ENCODE assay signal across 32 cellular contexts in genomic region chr6:75467906-75468460, GRCh38. TPM values are rescaled to one million over a fixed set of nuclear protein-coding genes. Genes with fewer than 3 reads are reported as not detected.
A peak's percentile ranks its signal among the peaks of the same experiment; 100 is the strongest.
DNase-seq lines count a peak whose midpoint lies in the region; ATAC-seq, FAIRE-seq and TF ChIP-seq lines count a peak whose summit lies in the region.
"Had no signal": no experiment of that assay in that cellular context is flagged by ENCODE, and none has a peak within 500 bp of the region (broad histone marks: within the 10 kb centered on the region; RNA-seq: fewer than 3 reads in every experiment).

No MANE protein-coding gene starts in this region.

- H3K27ac ChIP-seq in gastroesophageal sphincter = peak overlapping the region; percentile 73 to 99 (median 86)
- H3K27ac ChIP-seq in muscle layer of duodenum (ENCODE audit: low read length) = peak overlapping the region; percentile 65
- H3K27ac ChIP-seq in uterus = peak overlapping the region; percentile 76 to 86
- H3K27ac ChIP-seq: hepatocyte, left lung, pancreas, RWPE1, SK-N-MC, testis, vagina had no signal

- intact Hi-C loops in Right ventricle myocardium superior (cut with DNase I) (no loop called here), Right ventricle myocardium inferior (cut with DNase I) (no loop called here), uterus (cut with DNase I; ENCODE audit: low total_unique reads) (no loop called here)

- H3K4me1 ChIP-seq in gastroesophageal sphincter = peaks cover 0 to 49% (median 12%) of the 10 kb centered on the region in 3 donors
- peaks cover 0 to 9% of the 10 kb centered on the region in 2 donors for H3K4me1 ChIP-seq in muscle layer of duodenum (ENCODE audit: control insufficient read depth in 1 of 2, insufficient read depth in 2 of 2, low read length in 2 of 2)
- H3K4me1 ChIP-seq in uterus = peaks cover 0 to 4% of the 10 kb centered on the region in 2 donors
- H3K4me1 ChIP-seq: pancreas, testis, vagina had no signal

- WGBS in gastroesophageal sphincter (ENCODE audit: low coverage in 1 of 2), 2 donors = 0 to 24% methylated on average over 1 to 3 of the region's 3 CpGs

- H3K9me3 ChIP-seq in gastroesophageal sphincter (no peaks in the 10 kb centered on the region), muscle layer of duodenum (ENCODE audit: control insufficient read depth in 1 of 2, low read length in 2 of 2) (no peaks in the 10 kb centered on the region), uterus (no peaks in the 10 kb centered on the region)
- H3K9me3 ChIP-seq: pancreas, testis, vagina had no signal

- ATAC-seq in Right ventricle myocardium superior (ENCODE audit: poor library complexity) (peak; percentile 34), Right ventricle myocardium inferior (no peak), gastroesophageal sphincter (peak; percentile 40), HG02642 (IDR thresholded peaks at IDR 0.05; ENCODE audit: poor library complexity, unreplicated experiment) (no peak)
- ATAC-seq: left lung; pancreas; stimulated activated memory B cell treated with anti-CD40 and anti-IgM and Interleukin-4, amounts not matched to agents 10 μg/mL and 1 μg/mL and 100 μg/mL, for 72 hours had no signal

- TF ChIP-seq POLR2A in gastroesophageal sphincter (IDR thresholded peaks at IDR 0.05) (no peak), uterus (IDR thresholded peaks at IDR 0.05) (no peak)

- FAIRE-seq in RCC 7860 (lab: Jason Lieb, UNC) = no peak
- FAIRE-seq: bronchial epithelial cell, GM12878 had no signal

- DNase-seq in Right ventricle myocardium superior (no peak), Right ventricle myocardium inferior (ENCODE audit: missing footprints) (no peak), uterus (peak in 1 of 2 donors; percentile 49), GM13977 (ENCODE audit: low spot score) (no peak), RCC 7860 (ENCODE audit: low spot score) (no peak)
- DNase-seq: activated CD4-positive, alpha-beta memory T cell treated with anti-CD3 and anti-CD28 coated beads, Interleukin-2, amount 10 ng/mL, durations not matched to agents 7 days and 5 days; activated CD4-positive, alpha-beta T cell treated with anti-CD3 and anti-CD28 coated beads for 1 hour; CD4-positive, alpha-beta T cell; effector memory CD4-positive, alpha-beta T cell; foreskin fibroblast; HFFc6; left lung; NCI-H1092; NCI-H1930; NCI-H345; pancreas; right cardiac atrium; stimulated activated CD4-positive, alpha-beta T cell treated with anti-CD3 and anti-CD28 coated beads, Interleukin-12 subunit alpha, Interleukin-12 subunit beta, amount 100 ng/mL, for 4 hours; stimulated activated CD4-positive, alpha-beta T cell treated with anti-CD3 and anti-CD28 coated beads, Interleukin-4, amount 100 ng/mL, for 4 hours; testis had no signal

- no peak for TF ChIP-seq EP300 in gastroesophageal sphincter (IDR thresholded peaks at IDR 0.05)

- no peaks in the 10 kb centered on the region for H3K36me3 ChIP-seq in gastroesophageal sphincter
- no peaks in the 10 kb centered on the region for H3K36me3 ChIP-seq in muscle layer of duodenum (ENCODE audit: control insufficient read depth in 1 of 2, insufficient read depth in 2 of 2, low read length in 2 of 2)
- no peaks in the 10 kb centered on the region for H3K36me3 ChIP-seq in uterus
- H3K36me3 ChIP-seq: left lung, pancreas, vagina had no signal

- TF ChIP-seq CTCF in gastroesophageal sphincter (IDR thresholded peaks at IDR 0.05) (no peak), uterus (IDR thresholded peaks at IDR 0.05) (no peak), GM13977 (IDR thresholded peaks at IDR 0.05; ENCODE audit: extremely low read depth, insufficient read depth, missing control alignments) (no peak)

- H3K4me3 ChIP-seq in gastroesophageal sphincter (no peak overlapping the region), muscle layer of duodenum (ENCODE audit: low read depth in 1 of 2, low read length in 2 of 2) (peak overlapping the region in 1 of 2 donors; percentile 2), uterus (no peak overlapping the region)
- H3K4me3 ChIP-seq: coronary artery, GM12878, hepatocyte, left lung, pancreas, SK-N-MC, testis, vagina had no signal

- in situ Hi-C loops in GM13977 (cut with MboI; ENCODE audit: low pct_unique_long_range_greater_than_20kb, low sequenced_read_pairs, unreplicated experiment) = no loop called here

- H3K27me3 ChIP-seq in gastroesophageal sphincter = no peaks in the 10 kb centered on the region
- no peaks in the 10 kb centered on the region for H3K27me3 ChIP-seq in muscle layer of duodenum (ENCODE audit: low read depth, low read length)
- H3K27me3 ChIP-seq in uterus = no peaks in the 10 kb centered on the region
- H3K27me3 ChIP-seq: hepatocyte, left lung, pancreas, testis, vagina had no signal

RNA-seq across cellular contexts. Expression of gene FILIP1, which starts 25.6 kb away (rescaled TPM):
- total RNA-seq in Right ventricle myocardium superior (160 TPM), Right ventricle myocardium inferior (149 TPM), gastroesophageal sphincter (10 to 100 TPM; 36.0 to 57.6 (median 48.0) TPM), uterus (10 to 100 TPM in 2 of 4 donors, 1 to 10 TPM in 2; 4.7 to 23.1 (median 12.5) TPM)
- total RNA-seq: activated CD4-positive, alpha-beta memory T cell treated with anti-CD3 and anti-CD28 coated beads, Interleukin-2, amount 10 ng/mL, durations not matched to agents 7 days and 5 days; activated T-helper 2 cell treated with anti-CD3 and anti-CD28 coated beads, Interferon-gamma antibody, Interleukin-2, Interleukin-4, amounts not matched to agents 10 μg/mL and 5 μg/mL and 100 μg/mL, durations not matched to agents 14 hours and 24 hours and 36 hours had no signal

Comparison
In these comparisons a context has a peak if more than half of its experiments do, and no peak if none do; other contexts are left out.
1. ATAC-seq: peak in Right ventricle myocardium superior (single experiment) and gastroesophageal sphincter (single experiment); none in Right ventricle myocardium inferior (single experiment) and HG02642 (single experiment).
2. Peak in every context shown above with its lines, with median percentiles within 50 percentile points of each other: H3K27ac ChIP-seq.